Comparison of ENCODE assay signal across 8 cellular contexts in genomic region chr17:73644145-73645049, GRCh38. TPM values are rescaled to one million over a fixed set of nuclear protein-coding genes. Genes with fewer than 3 reads are reported as not detected.
DNase-seq lines count a peak whose midpoint lies in the region; ATAC-seq and TF ChIP-seq lines count a peak whose summit lies in the region.

Gene SDK2 (minus strand): TSS chr17:73644445. CDS start chr17:73644088, 357 bp downstream.

- CTCF ChIA-PET in activated CD4-positive, alpha-beta T cell treated with anti-CD3 and anti-CD28 coated beads, Interleukin-2, amount 10 ng/mL, durations not matched to agents 7 days and 5 days (lab: Charles Lee) = interaction anchor here (0.9 kb wide), 1 partner anchor 15 kb away, joined by 3 read pairs; no protein-coding TSS in a partner anchor

- no peak for TF ChIP-seq CTCF in ascending aorta (IDR thresholded peaks at IDR 0.05)

- intact Hi-C loops in ascending aorta (cut with DNase I) = loop anchor here (5.0 to 10.0 kb wide), 5 partner anchors 68 to 810 kb away; partner anchors contain the start of genes RPL38 and SLC39A11

- H3K27ac ChIP-seq in ascending aorta = peak within 1 kb of the TSS; percentile 66 to 69

- peaks cover 6 to 22% of the 10 kb centered on the region in 2 donors for H3K4me1 ChIP-seq in ascending aorta

- peak; percentile 58 for ATAC-seq in stimulated activated memory B cell treated with anti-CD40 and anti-IgM and Interleukin-4, amounts not matched to agents 10 μg/mL and 1 μg/mL and 100 μg/mL, for 72 hours
- ATAC-seq in GM19395 (IDR thresholded peaks at IDR 0.05; ENCODE audit: unreplicated experiment) = no peak
- ATAC-seq in HG03097 (IDR thresholded peaks at IDR 0.05; ENCODE audit: low FRiP score, unreplicated experiment) = no peak

- POLR2A ChIA-PET in activated CD4-positive, alpha-beta T cell treated with anti-CD3 and anti-CD28 coated beads, Interleukin-2, amount 10 ng/mL, durations not matched to agents 7 days and 5 days (lab: Charles Lee) = no interaction called here

- H3K27me3 Mint-ChIP-seq in activated CD4-positive, alpha-beta T cell treated with anti-CD3 and anti-CD28 coated beads, Interleukin-2, amount 10 ng/mL, durations not matched to agents 7 days and 5 days = peaks cover 39% of the 10 kb centered on the region
- H3K27me3 Mint-ChIP-seq in stimulated activated memory B cell treated with anti-CD40 and anti-IgM and Interleukin-4, amounts not matched to agents 10 μg/mL and 1 μg/mL and 100 μg/mL, for 72 hours = no peaks in the 10 kb centered on the region

- H3K4me3 ChIP-seq in ascending aorta = peak within 1 kb of the TSS; percentile 61 to 76

- no peaks in the 10 kb centered on the region for H3K36me3 ChIP-seq in ascending aorta

- H3K27me3 ChIP-seq in ascending aorta = no peaks in the 10 kb centered on the region

- H3K27ac Mint-ChIP-seq in activated CD4-positive, alpha-beta T cell treated with anti-CD3 and anti-CD28 coated beads, Interleukin-2, amount 10 ng/mL, durations not matched to agents 7 days and 5 days = no peak within 1 kb of the TSS
- H3K27ac Mint-ChIP-seq in stimulated activated memory B cell treated with anti-CD40 and anti-IgM and Interleukin-4, amounts not matched to agents 10 μg/mL and 1 μg/mL and 100 μg/mL, for 72 hours = peak within 1 kb of the TSS; percentile 71

- peak within 1 kb of the TSS; percentile 80 for H3K4me3 Mint-ChIP-seq in activated CD4-positive, alpha-beta T cell treated with anti-CD3 and anti-CD28 coated beads, Interleukin-2, amount 10 ng/mL, durations not matched to agents 7 days and 5 days
- H3K4me3 Mint-ChIP-seq in stimulated activated memory B cell treated with anti-CD40 and anti-IgM and Interleukin-4, amounts not matched to agents 10 μg/mL and 1 μg/mL and 100 μg/mL, for 72 hours = peak within 1 kb of the TSS; percentile 81

- no peak for DNase-seq in activated CD4-positive, alpha-beta T cell treated with anti-CD3 and anti-CD28 coated beads, Interleukin-2, amount 10 ng/mL, durations not matched to agents 7 days and 5 days
- DNase-seq in activated CD4-positive, alpha-beta T cell treated with anti-CD3 and anti-CD28 coated beads for 4 hours = no peak
- DNase-seq in ascending aorta (ENCODE audit: low spot score in 2 of 2) = no peak
- peak; percentile 36 for DNase-seq in iris pigment epithelial cell (ENCODE audit: low read depth)
- no peak for DNase-seq in glomerular visceral epithelial cell (ENCODE audit: extremely low spot score)

- no peaks in the 10 kb centered on the region for H3K9me3 Mint-ChIP-seq in activated CD4-positive, alpha-beta T cell treated with anti-CD3 and anti-CD28 coated beads, Interleukin-2, amount 10 ng/mL, durations not matched to agents 7 days and 5 days
- no peaks in the 10 kb centered on the region for H3K9me3 Mint-ChIP-seq in stimulated activated memory B cell treated with anti-CD40 and anti-IgM and Interleukin-4, amounts not matched to agents 10 μg/mL and 1 μg/mL and 100 μg/mL, for 72 hours

- H3K9me3 ChIP-seq in ascending aorta = no peaks in the 10 kb centered on the region

- H3K4me1 Mint-ChIP-seq in activated CD4-positive, alpha-beta T cell treated with anti-CD3 and anti-CD28 coated beads, Interleukin-2, amount 10 ng/mL, durations not matched to agents 7 days and 5 days = peaks cover 25% of the 10 kb centered on the region
- H3K4me1 Mint-ChIP-seq in stimulated activated memory B cell treated with anti-CD40 and anti-IgM and Interleukin-4, amounts not matched to agents 10 μg/mL and 1 μg/mL and 100 μg/mL, for 72 hours = peaks cover 39% of the 10 kb centered on the region

- H3K36me3 Mint-ChIP-seq in activated CD4-positive, alpha-beta T cell treated with anti-CD3 and anti-CD28 coated beads, Interleukin-2, amount 10 ng/mL, durations not matched to agents 7 days and 5 days (ENCODE audit: low read depth) = no peaks in the 10 kb centered on the region
- no peaks in the 10 kb centered on the region for H3K36me3 Mint-ChIP-seq in stimulated activated memory B cell treated with anti-CD40 and anti-IgM and Interleukin-4, amounts not matched to agents 10 μg/mL and 1 μg/mL and 100 μg/mL, for 72 hours

RNA-seq across cellular contexts. Expression of gene SDK2, which starts in this region (rescaled TPM):
- 10 to 100 TPM; 10.5 to 11.9 TPM for total RNA-seq in activated CD4-positive, alpha-beta T cell treated with anti-CD3 and anti-CD28 coated beads, Interleukin-2, amount 10 ng/mL, durations not matched to agents 7 days and 5 days
- total RNA-seq in ascending aorta = 8.1 TPM
